ENCODE assay signal across 16 cellular contexts in genomic region chr6:149847943-149848267, GRCh38. TPM values are rescaled to one million over a fixed set of nuclear protein-coding genes. Genes with fewer than 3 reads are reported as not detected.
DNase-seq lines count a peak whose midpoint lies in the region; ATAC-seq lines count a peak whose summit lies in the region.
"Had no signal": no experiment of that assay in that cellular context is flagged by ENCODE, and none has a peak within 500 bp of the region (broad histone marks: within the 10 kb centered on the region; RNA-seq: fewer than 3 reads in every experiment).

No MANE protein-coding gene starts in this region.

- H3K4me3 ChIP-seq in SJSA1, result no peak overlapping the region
- no peak overlapping the region for H3K4me3 ChIP-seq in skeletal muscle tissue (ENCODE audit: low read length in 3 of 3)
- H3K4me3 ChIP-seq: left ventricle myocardium inferior, upper lobe of left lung had no signal

- DNase-seq in DMS53 (lab: John Stamatoyannopoulos, UW) (peak; percentile 62), DMS53 treated with DMSO at 0.1 percent for 48 hours (lab: John Stamatoyannopoulos, UW; ENCODE audit: unreplicated experiment) (no peak), SJSA1 (ENCODE audit: low read depth in 1 of 2, low spot score in 2 of 2) (no peak), glomerular visceral epithelial cell (ENCODE audit: extremely low spot score) (peak; percentile 69), retina (no peak)
- no peak for DNase-seq in activated naive CD4-positive, alpha-beta T cell treated with anti-CD3 and anti-CD28 coated beads for 36 hours
- DNase-seq: CD4-positive, CD25-positive, alpha-beta regulatory T cell had no signal

- H3K4me1 ChIP-seq in SJSA1 (replicated peaks), result peaks cover 58% of the 10 kb centered on the region
- peaks cover 22 to 40% (median 27%) of the 10 kb centered on the region in 3 donors for H3K4me1 ChIP-seq in skeletal muscle tissue (ENCODE audit: control insufficient read depth in 3 of 3, insufficient read depth in 3 of 3, low read length in 3 of 3)

- H3K27me3 Mint-ChIP-seq in activated naive CD4-positive, alpha-beta T cell treated with anti-CD3 and anti-CD28 coated beads for 36 hours (ENCODE audit: low read depth), result no peaks in the 10 kb centered on the region
- H3K27me3 Mint-ChIP-seq: stimulated activated memory B cell treated with anti-CD40 and anti-IgM and Interleukin-4, amounts not matched to agents 10 μg/mL and 1 μg/mL and 100 μg/mL, for 72 hours had no signal

- no peaks in the 10 kb centered on the region for H3K36me3 Mint-ChIP-seq in activated naive CD4-positive, alpha-beta T cell treated with anti-CD3 and anti-CD28 coated beads for 36 hours (ENCODE audit: low read depth)
- H3K36me3 Mint-ChIP-seq: CD4-positive, CD25-positive, alpha-beta regulatory T cell; stimulated activated memory B cell treated with anti-CD40 and anti-IgM and Interleukin-4, amounts not matched to agents 10 μg/mL and 1 μg/mL and 100 μg/mL, for 72 hours had no signal

- H3K27me3 ChIP-seq in SJSA1 (replicated peaks), result no peaks in the 10 kb centered on the region
- H3K27me3 ChIP-seq in skeletal muscle tissue (ENCODE audit: control insufficient read depth in 3 of 3, insufficient read depth in 3 of 3, low read length in 3 of 3), result no peaks in the 10 kb centered on the region
- H3K27me3 ChIP-seq: foreskin keratinocyte, upper lobe of left lung had no signal

- ATAC-seq in GM21825 (IDR thresholded peaks at IDR 0.05; ENCODE audit: unreplicated experiment), result no peak
- ATAC-seq: stimulated activated memory B cell treated with anti-CD40 and anti-IgM and Interleukin-4, amounts not matched to agents 10 μg/mL and 1 μg/mL and 100 μg/mL, for 72 hours had no signal

- H3K36me3 ChIP-seq in SJSA1 (peaks cover 47% of the 10 kb centered on the region), skeletal muscle tissue (ENCODE audit: control insufficient read depth in 3 of 3, insufficient read depth in 3 of 3, low read length in 3 of 3) (peaks cover under 1 to 10% (median 2%) of the 10 kb centered on the region in 3 donors)
- H3K36me3 ChIP-seq: left ventricle myocardium inferior, upper lobe of left lung had no signal

- H3K9me3 Mint-ChIP-seq in activated naive CD4-positive, alpha-beta T cell treated with anti-CD3 and anti-CD28 coated beads for 36 hours, result no peaks in the 10 kb centered on the region
- H3K9me3 Mint-ChIP-seq: activated T-helper 2 cell treated with anti-CD3 and anti-CD28 coated beads, Interferon-gamma antibody, Interleukin-2, Interleukin-4, amounts not matched to agents 10 μg/mL and 5 μg/mL and 100 μg/mL, durations not matched to agents 14 hours and 24 hours and 36 hours; CD4-positive, CD25-positive, alpha-beta regulatory T cell; stimulated activated memory B cell treated with anti-CD40 and anti-IgM and Interleukin-4, amounts not matched to agents 10 μg/mL and 1 μg/mL and 100 μg/mL, for 72 hours had no signal

- CTCF ChIA-PET in activated naive CD4-positive, alpha-beta T cell treated with anti-CD3 and anti-CD28 coated beads for 36 hours (lab: Charles Lee), result interaction anchor here (0.9 to 1.9 kb wide), 3 partner anchors 11 to 18 kb away, joined by 3 to 12 read pairs (median 3); no protein-coding TSS in a partner anchor

- intact Hi-C loops in activated naive CD4-positive, alpha-beta T cell treated with anti-CD3 and anti-CD28 coated beads for 36 hours (cut with micrococcal nuclease), result no loop called here

- H3K9ac ChIP-seq in skeletal muscle tissue (ENCODE audit: low read depth in 1 of 3, low read length in 3 of 3), result no peak overlapping the region

- H3K4me1 Mint-ChIP-seq in activated naive CD4-positive, alpha-beta T cell treated with anti-CD3 and anti-CD28 coated beads for 36 hours (ENCODE audit: low read depth), result peaks cover 13% of the 10 kb centered on the region

- H3K27ac ChIP-seq in SJSA1, result peak overlapping the region; percentile 54
- peak overlapping the region; percentile 54 for H3K27ac ChIP-seq in skeletal muscle tissue (ENCODE audit: low read depth, low read length)
- H3K27ac ChIP-seq: foreskin keratinocyte, upper lobe of left lung had no signal

- H3K4me3 Mint-ChIP-seq in activated naive CD4-positive, alpha-beta T cell treated with anti-CD3 and anti-CD28 coated beads for 36 hours, result no peak overlapping the region
- H3K4me3 Mint-ChIP-seq: CD4-positive, CD25-positive, alpha-beta regulatory T cell; stimulated activated memory B cell treated with anti-CD40 and anti-IgM and Interleukin-4, amounts not matched to agents 10 μg/mL and 1 μg/mL and 100 μg/mL, for 72 hours had no signal

- H3K27ac Mint-ChIP-seq in activated naive CD4-positive, alpha-beta T cell treated with anti-CD3 and anti-CD28 coated beads for 36 hours, result no peak overlapping the region
- H3K27ac Mint-ChIP-seq: activated T-helper 2 cell treated with anti-CD3 and anti-CD28 coated beads, Interferon-gamma antibody, Interleukin-2, Interleukin-4, amounts not matched to agents 10 μg/mL and 5 μg/mL and 100 μg/mL, durations not matched to agents 14 hours and 24 hours and 36 hours; CD4-positive, CD25-positive, alpha-beta regulatory T cell; stimulated activated memory B cell treated with anti-CD40 and anti-IgM and Interleukin-4, amounts not matched to agents 10 μg/mL and 1 μg/mL and 100 μg/mL, for 72 hours had no signal

- H3K9me3 ChIP-seq in SJSA1 (replicated peaks), result no peaks in the 10 kb centered on the region
- H3K9me3 ChIP-seq in skeletal muscle tissue (ENCODE audit: control insufficient read depth in 3 of 3, low read length in 3 of 3), result no peaks in the 10 kb centered on the region
- H3K9me3 ChIP-seq: left ventricle myocardium inferior, upper lobe of left lung had no signal

RNA-seq across cellular contexts. Expression of gene LRP11, which starts 16.3 kb away (rescaled TPM):
- 55.7 and 143 TPM in 2 replicates for total RNA-seq in SJSA1 (2014; rRNA removed; shearing (Covaris generic))
- total RNA-seq in skeletal muscle tissue, result 15.7 TPM
- total RNA-seq in activated naive CD4-positive, alpha-beta T cell treated with anti-CD3 and anti-CD28 coated beads for 36 hours, result 1 to 10 TPM; 4.6 to 4.7 TPM

RNA-seq across cellular contexts. Expression of gene RAET1E, which starts 50.0 kb away (rescaled TPM):
- 0.28 TPM in 1 of 2 replicates, not detected in the other for total RNA-seq in SJSA1 (2014; rRNA removed; shearing (Covaris generic))
- 1.0 TPM for total RNA-seq in skeletal muscle tissue
- not detected for total RNA-seq in activated naive CD4-positive, alpha-beta T cell treated with anti-CD3 and anti-CD28 coated beads for 36 hours
- total RNA-seq: activated T-helper 2 cell treated with anti-CD3 and anti-CD28 coated beads, Interferon-gamma antibody, Interleukin-2, Interleukin-4, amounts not matched to agents 10 μg/mL and 5 μg/mL and 100 μg/mL, durations not matched to agents 14 hours and 24 hours and 36 hours; CD4-positive, CD25-positive, alpha-beta regulatory T cell; cerebellum; T-helper 2 cell treated with Interferon-gamma antibody and Interleukin-4, amounts not matched to agents 100 ng/mL and 5 ng/mL, for 36 hours had no signal

Comparison
In these comparisons a context has a peak if more than half of its experiments do, and no peak if none do; other contexts are left out.
1. DNase-seq: peak in DMS53 (single experiment) and glomerular visceral epithelial cell (single experiment); none in DMS53 treated with DMSO at 0.1 percent for 48 hours (single experiment), SJSA1 (0 of 2), activated naive CD4-positive, alpha-beta T cell treated with anti-CD3 and anti-CD28 coated beads for 36 hours (single experiment) and retina (single experiment).